Comparison of ENCODE assay signal across 8 cellular contexts in genomic region chr5:111223790-111224560, GRCh38. TPM values are rescaled to one million over a fixed set of nuclear protein-coding genes. Genes with fewer than 3 reads are reported as not detected.
DNase-seq lines count a peak whose midpoint lies in the region; ATAC-seq and TF ChIP-seq lines count a peak whose summit lies in the region.

Gene CAMK4 (plus strand): TSS chr5:111224384. CDS start chr5:111224484, 100 bp downstream.

- no TSS peak for BruUV-seq in A673 (replicated peaks; lab: Mats Ljungman, UMichigan)

- H3K36me3 ChIP-seq in A673 (ENCODE audit: insufficient read depth, low read length, poor library complexity, severe bottlenecking) (no peaks in the 10 kb centered on the region), duodenal mucosa (ENCODE audit: control insufficient read depth in 1 of 2, insufficient read depth in 2 of 2, low read length in 2 of 2) (no peaks in the 10 kb centered on the region), lower lobe of right lung (no peaks in the 10 kb centered on the region)

- H3K27me3 ChIP-seq in A673 (replicated peaks; ENCODE audit: insufficient read depth, low read depth, low read length, poor library complexity): peaks cover 14% of the 10 kb centered on the region
- H3K27me3 ChIP-seq in duodenal mucosa (ENCODE audit: control insufficient read depth in 1 of 2, insufficient read depth in 2 of 2, low read length in 2 of 2): peaks cover 15 to 27% of the 10 kb centered on the region in 2 donors
- peaks cover 22% of the 10 kb centered on the region for H3K27me3 ChIP-seq in lower lobe of right lung (ENCODE audit: low read depth)

- H3K9me3 ChIP-seq in A673 (ENCODE audit: low read depth, low read length, poor library complexity, severe bottlenecking): no peaks in the 10 kb centered on the region
- H3K9me3 ChIP-seq in duodenal mucosa (ENCODE audit: control insufficient read depth in 1 of 2, low read length in 2 of 2): no peaks in the 10 kb centered on the region
- no peaks in the 10 kb centered on the region for H3K9me3 ChIP-seq in lower lobe of right lung

- DNase-seq in A673 (ENCODE audit: low spot score): peak; percentile 79
- peak; percentile 82 for DNase-seq in NCI-H226
- peak; percentile 64 to 69 for DNase-seq in activated CD4-positive, alpha-beta T cell treated with anti-CD3 and anti-CD28 coated beads, Interleukin-2, amount 50 U/mL, for 48 hours
- DNase-seq in lower lobe of right lung: peak; percentile 58
- DNase-seq in stimulated activated CD4-positive, alpha-beta T cell treated with anti-CD3 and anti-CD28 coated beads, TNF-alpha, amount 100 ng/mL, for 48 hours (ENCODE audit: low read depth in 3 of 3): peak in 2 of 3 donors; percentile 31 to 50

- H3K27ac ChIP-seq in A673 (ENCODE audit: low read depth, low read length, poor library complexity, severe bottlenecking) (no peak within 1 kb of the TSS), duodenal mucosa (ENCODE audit: low read depth, low read length) (no peak within 1 kb of the TSS), lower lobe of right lung (no peak within 1 kb of the TSS)

- H3K4me3 ChIP-seq in A673 (ENCODE audit: low read depth, low read length, poor library complexity, severe bottlenecking) (peak within 1 kb of the TSS; percentile 48), duodenal mucosa (ENCODE audit: low read depth in 1 of 2, low read length in 2 of 2) (peak within 1 kb of the TSS; percentile 65 to 77), lower lobe of right lung (peak within 1 kb of the TSS; percentile 63)

- CTCF ChIA-PET in A673 (lab: Charles Lee): no interaction called here

- H3K9ac ChIP-seq in duodenal mucosa (ENCODE audit: low read depth in 1 of 2, low read length in 2 of 2): peak within 1 kb of the TSS; percentile 44 to 50

- POLR2A ChIA-PET in A673 (lab: Charles Lee; ENCODE audit: low non-redundant PET): interaction anchor here (0.6 kb wide), 1 partner anchor 133 kb away, joined by 4 read pairs; no protein-coding TSS in a partner anchor

- H3K4me1 ChIP-seq in A673 (ENCODE audit: insufficient read depth, low read length, poor library complexity, severe bottlenecking) (no peaks in the 10 kb centered on the region), duodenal mucosa (ENCODE audit: control insufficient read depth in 1 of 2, insufficient read depth in 2 of 2, low read length in 2 of 2) (peaks cover 5 to 11% of the 10 kb centered on the region in 2 donors), lower lobe of right lung (peaks cover 16% of the 10 kb centered on the region)

- ATAC-seq in GM18858 (IDR thresholded peaks at IDR 0.05; ENCODE audit: unreplicated experiment) (peak; percentile 50), HG03060 (IDR thresholded peaks at IDR 0.05; ENCODE audit: low read depth, unreplicated experiment) (peak; percentile 30), lower lobe of right lung (peak; percentile 90 to 92)

- TF ChIP-seq CTCF in A673 (conservative IDR thresholded peaks at IDR 0.05; ENCODE audit: low read depth, low read length) (no peak), lower lobe of right lung (IDR thresholded peaks at IDR 0.05) (no peak)

- intact Hi-C loops in A673 (cut with micrococcal nuclease; ENCODE audit: unreplicated experiment) (no loop called here), lower lobe of right lung (cut with DNase I) (no loop called here)

RNA-seq across cellular contexts. Expression of gene CAMK4, which starts in this region (rescaled TPM):
- total RNA-seq in A673 (2021) (0.42 and 0.88 TPM in 2 replicates), lower lobe of right lung (2.7 TPM)

Comparison
In these comparisons a context has a peak if more than half of its experiments do, and no peak if none do; other contexts are left out.
1. Peak in DNase-seq and H3K4me3 ChIP-seq in A673; RNA of the gene not detected or under 1 TPM.
2. ATAC-seq: peak in every context shown above with its lines; median percentile 91 in lower lobe of right lung; 50 in GM18858; 30 in HG03060.